Comparison of ENCODE assay signal across 8 cellular contexts in the genomic region with DNA sequence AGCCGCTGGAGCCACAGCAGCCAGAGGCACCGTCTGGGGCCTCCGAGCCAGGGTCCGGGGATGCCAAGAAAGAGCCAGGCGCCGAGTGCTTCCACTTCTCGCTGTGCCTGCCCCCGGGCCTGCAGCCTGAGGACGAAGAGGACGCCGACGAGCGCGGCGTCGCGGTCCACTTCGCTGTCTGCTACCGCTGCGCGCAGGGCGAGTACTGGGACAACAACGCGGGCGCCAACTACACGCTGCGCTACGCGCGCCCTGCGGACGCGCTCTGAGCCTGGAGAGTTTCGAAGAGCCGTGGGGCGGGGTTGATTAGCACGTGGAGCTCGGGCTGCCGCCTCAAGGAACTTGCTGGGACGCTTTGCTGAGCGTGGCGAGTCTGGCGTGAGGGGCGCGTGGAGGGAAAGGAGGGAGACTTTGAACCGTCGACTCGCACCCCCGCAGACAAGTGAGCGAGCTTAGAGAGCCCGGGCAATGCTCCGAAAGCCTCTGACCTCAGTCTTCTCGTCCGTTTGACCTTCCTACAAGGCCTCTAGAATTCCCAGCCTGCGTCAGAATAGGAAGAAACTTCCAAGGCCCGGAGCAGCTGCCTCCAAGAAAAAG. TPM values are rescaled to one million over a fixed set of nuclear protein-coding genes. Genes with fewer than 3 reads are reported as not detected.
A peak's percentile ranks its signal among the peaks of the same experiment; 100 is the strongest.
DNase-seq lines count a peak whose midpoint lies in the region; ATAC-seq and TF ChIP-seq lines count a peak whose summit lies in the region.

No MANE protein-coding gene starts in this region.

- DNase-seq in mammary epithelial cell (no peak), left lung (no peak), smooth muscle cell (lab: John Stamatoyannopoulos, UW; ENCODE audit: unreplicated experiment) (no peak), SKM-1 (lab: John Stamatoyannopoulos, UW; ENCODE audit: unreplicated experiment) (no peak), NCI-H1417 treated with DMSO at 0.1 percent for 48 hours (lab: John Stamatoyannopoulos, UW) (no peak)

- H3K4me3 ChIP-seq in mammary epithelial cell (replicated peaks in 1 of 3; ENCODE audit: insufficient read depth in 1 of 3, low read depth in 2 of 3, low read length in 3 of 3), result peak overlapping the region in 2 of 3 experiments; percentile 53 to 55
- peak overlapping the region; percentile 53 to 56 for H3K4me3 ChIP-seq in left lung
- H3K4me3 ChIP-seq in smooth muscle cell, result peak overlapping the region; percentile 66

- H3K9me3 ChIP-seq in mammary epithelial cell (replicated peaks; ENCODE audit: insufficient read depth, low read length) (no peaks in the 10 kb centered on the region), left lung (no peaks in the 10 kb centered on the region), smooth muscle cell (replicated peaks; ENCODE audit: low read depth) (no peaks in the 10 kb centered on the region)

- H2AFZ ChIP-seq in mammary epithelial cell (ENCODE audit: low read depth, low read length) (peak overlapping the region; percentile 84), smooth muscle cell (ENCODE audit: low read depth) (peak overlapping the region; percentile 88)

- in situ Hi-C loops in mammary epithelial cell (cut with MboI; ENCODE audit: low sequenced_read_pairs in 2 of 2), result no loop called here

- no TSS peak for BruUV-seq in mammary epithelial cell (replicated peaks; lab: Mats Ljungman, UMichigan)

- H4K20me1 ChIP-seq in mammary epithelial cell (ENCODE audit: insufficient read depth, low read length) (no peaks in the 10 kb centered on the region), smooth muscle cell (ENCODE audit: low read depth) (no peaks in the 10 kb centered on the region)

- WGBS in mammary epithelial cell (ENCODE audit: low coverage, missing lambda C conversion rate), result 50% methylated on average over 8 of the region's 56 CpGs
- 35% methylated on average over 54 of the region's 56 CpGs for WGBS in smooth muscle cell (ENCODE audit: low lambda C conversion rate)

- peaks cover 39% of the 10 kb centered on the region for H3K4me1 ChIP-seq in mammary epithelial cell (ENCODE audit: insufficient read depth, low read length)
- peaks cover 0 to 35% of the 10 kb centered on the region in 2 donors for H3K4me1 ChIP-seq in left lung
- H3K4me1 ChIP-seq in smooth muscle cell (ENCODE audit: low read depth), result peaks cover 9% of the 10 kb centered on the region

- H3K4me2 ChIP-seq in mammary epithelial cell (ENCODE audit: insufficient read depth, low read depth, low read length) (peak overlapping the region; percentile 99), smooth muscle cell (peak overlapping the region; percentile 96)

- H3K9ac ChIP-seq in mammary epithelial cell (ENCODE audit: insufficient read depth, low read length) (no peak overlapping the region), smooth muscle cell (ENCODE audit: low read depth) (no peak overlapping the region)

- peaks cover 13% of the 10 kb centered on the region for H3F3A ChIP-seq in smooth muscle cell (ENCODE audit: low read depth)

- CTCF ChIA-PET in mammary epithelial cell (lab: Charles Lee; ENCODE audit: low non-redundant PET), result no interaction called here

- H3K36me3 ChIP-seq in mammary epithelial cell (ENCODE audit: insufficient read depth, low read length) (no peaks in the 10 kb centered on the region), left lung (no peaks in the 10 kb centered on the region), smooth muscle cell (ENCODE audit: low read depth) (no peaks in the 10 kb centered on the region)

- ATAC-seq in HG02852 (IDR thresholded peaks at IDR 0.05; ENCODE audit: unreplicated experiment) (peak; percentile 1), left lung (no peak), GM21367 (IDR thresholded peaks at IDR 0.05; ENCODE audit: unreplicated experiment) (no peak), GM18861 (IDR thresholded peaks at IDR 0.05; ENCODE audit: unreplicated experiment) (no peak)

- TF ChIP-seq CTCF in mammary epithelial cell (conservative IDR thresholded peaks at IDR 0.05 in 1 of 2, IDR thresholded peaks at IDR 0.05 in 1 of 2; ENCODE audit: extremely low read depth in 1 of 2, insufficient read depth in 1 of 2, low read depth in 1 of 2, low read length in 2 of 2), result no peak
- TF ChIP-seq CTCF in left lung (IDR thresholded peaks at IDR 0.05), result no peak
- TF ChIP-seq CTCF in smooth muscle cell (IDR thresholded peaks at IDR 0.05; ENCODE audit: borderline replicate concordance, insufficient read depth, poor library complexity, severe bottlenecking), result no peak

- intact Hi-C loops in mammary epithelial cell (cut with micrococcal nuclease), result no loop called here
- intact Hi-C loops in left lung (cut with DNase I), result no loop called here

- H3K79me2 ChIP-seq in mammary epithelial cell (ENCODE audit: insufficient read depth, low read length), result no peaks in the 10 kb centered on the region
- no peaks in the 10 kb centered on the region for H3K79me2 ChIP-seq in smooth muscle cell (ENCODE audit: low read depth)

- peaks cover 8% of the 10 kb centered on the region for H3K27me3 ChIP-seq in mammary epithelial cell (ENCODE audit: insufficient read depth, low read length)
- peaks cover 15 to 72% of the 10 kb centered on the region in 2 donors for H3K27me3 ChIP-seq in left lung
- H3K27me3 ChIP-seq in smooth muscle cell (ENCODE audit: low read depth), result peaks cover 10% of the 10 kb centered on the region

- dilution Hi-C loops in mammary epithelial cell (cut with HindIII; ENCODE audit: low sequenced_read_pairs), result no loop called here

- H3K27ac ChIP-seq in mammary epithelial cell (ENCODE audit: insufficient read depth, low read depth, low read length), result no peak overlapping the region
- no peak overlapping the region for H3K27ac ChIP-seq in left lung
- H3K27ac ChIP-seq in smooth muscle cell (ENCODE audit: low read depth), result no peak overlapping the region

RNA-seq across cellular contexts. Expression of a gene that starts 1.3 kb away (rescaled TPM):
- under 1 TPM in 1 of 2 donors, not detected in 1; 0.67 TPM for total RNA-seq in mammary epithelial cell
- 0.03 TPM for polyA plus RNA-seq in mammary epithelial cell
- not detected for polyA minus RNA-seq in mammary epithelial cell
- under 1 TPM; 0.17 to 0.26 TPM for total RNA-seq in left lung
- total RNA-seq in smooth muscle cell, result 0.63 and 1.4 TPM in 2 replicates
- 1.4 and 1.8 TPM in 2 replicates for polyA plus RNA-seq in smooth muscle cell
